11 cellular contexts compared by ENCODE assay signal in genomic region chr14:94110552-94111181, GRCh38. TPM values are rescaled to one million over a fixed set of nuclear protein-coding genes. Genes with fewer than 3 reads are reported as not detected.
DNase-seq lines count a peak whose midpoint lies in the region; ATAC-seq lines count a peak whose summit lies in the region.
"Had no signal": no experiment of that assay in that cellular context is flagged by ENCODE, and none has a peak within 500 bp of the region (broad histone marks: within the 10 kb centered on the region; RNA-seq: fewer than 3 reads in every experiment).

Gene IFI27, plus strand, starts transcription at chr14:94110736.

- peak within 1 kb of the TSS; percentile 69 for H3K27ac ChIP-seq in cingulate gyrus (ENCODE audit: low read depth, low read length)
- peak within 1 kb of the TSS; percentile 74 for H3K27ac ChIP-seq in thymus (ENCODE audit: low read depth)
- H3K27ac ChIP-seq: 22Rv1 had no signal

- peak within 1 kb of the TSS; percentile 20 for H3K4me3 ChIP-seq in thymus (ENCODE audit: low read length)

- H3K9me3 Mint-ChIP-seq in natural killer cell treated with Interleukin-12 subunit alpha and Interleukin-12 subunit beta and Interleukin-15 and Interleukin-18, amount 100 ng/mL, for 72 hours = no peaks in the 10 kb centered on the region
- H3K9me3 Mint-ChIP-seq: dendritic cell treated with granulocyte-macrophage colony-stimulating factor and Interleukin-4, amounts not matched to agents 40 ng/mL and 50 ng/mL, for 4 days had no signal

- H3K4me1 Mint-ChIP-seq in natural killer cell treated with Interleukin-12 subunit alpha and Interleukin-12 subunit beta and Interleukin-15 and Interleukin-18, amount 100 ng/mL, for 72 hours (ENCODE audit: low read depth in 2 of 2) = no peaks in the 10 kb centered on the region

- no peaks in the 10 kb centered on the region for H3K9me3 ChIP-seq in thymus (ENCODE audit: control insufficient read depth)

- H3K36me3 ChIP-seq in thymus (ENCODE audit: control insufficient read depth, insufficient read depth) = no peaks in the 10 kb centered on the region

- no peaks in the 10 kb centered on the region for H3K4me1 ChIP-seq in thymus (ENCODE audit: control insufficient read depth, insufficient read depth, low read length)

- no peaks in the 10 kb centered on the region for H3K27me3 ChIP-seq in thymus (ENCODE audit: control insufficient read depth, insufficient read depth)

- ATAC-seq in left lobe of liver = peak; percentile 7
- no peak for ATAC-seq in natural killer cell treated with Interleukin-12 subunit alpha and Interleukin-12 subunit beta and Interleukin-15 and Interleukin-18, amount 100 ng/mL, for 72 hours

- 90% methylated on average over 14 of the region's 14 CpGs for WGBS in thymus

- DNase-seq in NCI-H2196 (lab: John Stamatoyannopoulos, UW; ENCODE audit: unreplicated experiment) (peak; percentile 0), NCI-H2196 treated with DMSO at 0.1 percent for 48 hours (lab: John Stamatoyannopoulos, UW; ENCODE audit: unreplicated experiment) (no peak), left lobe of liver (ENCODE audit: low spot score) (no peak), NCI-H526 treated with DMSO at 0.1 percent for 48 hours (lab: John Stamatoyannopoulos, UW) (no peak), NCI-H146 (lab: John Stamatoyannopoulos, UW) (no peak)
- DNase-seq in natural killer cell treated with Interleukin-12 subunit alpha and Interleukin-12 subunit beta and Interleukin-15 and Interleukin-18, amount 100 ng/mL, for 72 hours (ENCODE audit: low spot score) = no peak
- DNase-seq: SIG-M5 had no signal

- H3K27ac Mint-ChIP-seq in natural killer cell treated with Interleukin-12 subunit alpha and Interleukin-12 subunit beta and Interleukin-15 and Interleukin-18, amount 100 ng/mL, for 72 hours = no peak within 1 kb of the TSS

- peaks cover 9 to 13% of the 10 kb centered on the region in 2 donors for H3K27me3 Mint-ChIP-seq in natural killer cell treated with Interleukin-12 subunit alpha and Interleukin-12 subunit beta and Interleukin-15 and Interleukin-18, amount 100 ng/mL, for 72 hours

- no peaks in the 10 kb centered on the region for H3K36me3 Mint-ChIP-seq in natural killer cell treated with Interleukin-12 subunit alpha and Interleukin-12 subunit beta and Interleukin-15 and Interleukin-18, amount 100 ng/mL, for 72 hours

- H3K4me3 Mint-ChIP-seq in natural killer cell treated with Interleukin-12 subunit alpha and Interleukin-12 subunit beta and Interleukin-15 and Interleukin-18, amount 100 ng/mL, for 72 hours = no peak within 1 kb of the TSS
- H3K4me3 Mint-ChIP-seq: dendritic cell treated with granulocyte-macrophage colony-stimulating factor and Interleukin-4, amounts not matched to agents 40 ng/mL and 50 ng/mL, for 4 days had no signal

RNA-seq across cellular contexts. Expression of gene IFI27, which starts in this region (rescaled TPM):
- 20.4 TPM for total RNA-seq in left lobe of liver
- 839 TPM for polyA plus RNA-seq in thymus
- 1 to 10 TPM; 1.5 to 1.7 TPM for total RNA-seq in natural killer cell treated with Interleukin-12 subunit alpha and Interleukin-12 subunit beta and Interleukin-15 and Interleukin-18, amount 100 ng/mL, for 72 hours
